In the genomic region with DNA sequence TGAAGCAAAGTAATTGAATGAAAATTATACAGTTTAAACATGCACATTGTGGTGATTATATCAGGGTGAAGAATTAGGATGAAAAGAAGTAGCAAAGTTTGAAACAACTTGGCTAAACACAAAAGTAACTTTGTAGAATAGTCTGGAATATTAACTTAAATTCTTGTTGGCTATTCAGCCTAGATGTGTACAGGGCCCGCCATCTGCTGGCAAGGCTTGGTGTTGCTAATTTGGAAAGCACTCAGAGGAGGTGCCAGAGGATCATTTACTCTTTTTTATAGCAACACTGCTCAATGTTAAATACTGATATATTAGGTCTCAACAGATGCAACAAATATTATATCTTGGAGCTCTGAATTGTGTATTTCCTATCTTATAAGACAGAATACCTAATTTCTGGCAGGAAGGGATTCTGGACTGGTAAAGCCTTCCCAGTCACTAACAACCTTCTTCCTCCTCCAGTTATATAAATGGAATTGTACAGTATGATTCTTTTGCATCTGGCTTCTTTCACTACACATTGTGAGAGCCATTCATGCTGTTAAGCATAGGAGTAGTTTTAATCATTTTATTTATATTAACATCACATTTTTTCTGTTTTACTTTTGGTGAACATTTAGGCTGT, we compare ENCODE assay signal across 8 cellular contexts.
DNase-seq lines count a peak whose midpoint lies in the region; ATAC-seq and TF ChIP-seq lines count a peak whose summit lies in the region.

No MANE protein-coding gene starts in this region.

- peak; percentile 79 for TF ChIP-seq CTCF in GM12872 (IDR thresholded peaks at IDR 0.05; ENCODE audit: insufficient read depth, low read depth, low read length)

- peak; percentile 6 for DNase-seq in NCI-H2107 (lab: John Stamatoyannopoulos, UW)
- peak in 3 of 4 experiments; percentile 4 to 22 (median 16) for DNase-seq in activated CD4-positive, CD25-positive, alpha-beta regulatory T cell (lab: John Stamatoyannopoulos, UW)
- DNase-seq in central memory CD4-positive, alpha-beta T cell, result peak; percentile 15
- peak; percentile 56 for DNase-seq in kidney glomerular epithelial cell (lab: John Stamatoyannopoulos, UW)
- DNase-seq in stimulated activated CD4-positive, alpha-beta T cell treated with anti-CD3 and anti-CD28 coated beads, Interleukin-1b, Interleukin-23, amount 100 ng/mL, for 48 hours, result peak; percentile 53

- ATAC-seq in HG02588 (IDR thresholded peaks at IDR 0.05; ENCODE audit: unreplicated experiment) (peak; percentile 74), HG02970 (IDR thresholded peaks at IDR 0.05; ENCODE audit: low FRiP score, unreplicated experiment) (no peak)

Comparison
In these comparisons a context has a peak if more than half of its experiments do, and no peak if none do; other contexts are left out.
1. DNase-seq: peak in every context shown above with its lines; median percentile 56 in kidney glomerular epithelial cell; 53 in stimulated activated CD4-positive, alpha-beta T cell treated with anti-CD3 and anti-CD28 coated beads, Interleukin-1b, Interleukin-23, amount 100 ng/mL, for 48 hours; 16 in activated CD4-positive, CD25-positive, alpha-beta regulatory T cell; 15 in central memory CD4-positive, alpha-beta T cell; 6 in NCI-H2107.